ENCODE assay signal across 20 cellular contexts in the genomic region with DNA sequence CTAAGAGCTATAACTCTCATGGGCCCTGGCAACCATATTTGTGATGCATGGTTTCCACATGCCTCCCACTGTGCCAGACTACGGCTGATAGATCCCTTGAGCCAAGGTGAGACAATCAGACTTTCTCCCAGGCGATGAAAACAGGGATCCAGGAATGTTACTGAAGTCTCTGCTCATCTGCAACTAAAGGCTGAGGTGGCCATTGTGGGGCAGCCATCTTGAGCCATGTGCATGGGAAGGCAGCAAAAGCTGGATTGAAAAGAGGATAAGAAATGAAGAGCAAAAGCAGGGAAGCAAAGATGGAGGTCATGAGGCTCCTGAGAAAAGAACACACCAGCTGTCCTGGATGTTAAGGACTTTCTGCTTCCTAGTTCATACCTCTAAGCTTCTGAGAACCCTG. TPM values are rescaled to one million over a fixed set of nuclear protein-coding genes. Genes with fewer than 3 reads are reported as not detected.
DNase-seq lines count a peak whose midpoint lies in the region; ATAC-seq, FAIRE-seq and TF ChIP-seq lines count a peak whose summit lies in the region.
"Had no signal": no experiment of that assay in that cellular context is flagged by ENCODE, and none has a peak within 500 bp of the region (broad histone marks: within the 10 kb centered on the region; RNA-seq: fewer than 3 reads in every experiment).

No MANE protein-coding gene starts in this region.

- intact Hi-C loops in K562 (cut with micrococcal nuclease) = loop anchor here (5.0 kb wide), 2 partner anchors 98 to 152 kb away; no protein-coding TSS in a partner anchor

- TF ChIP-seq CTCF in K562 (IDR thresholded peaks at IDR 0.05 in 2 of 3, conservative IDR thresholded peaks at IDR 0.05 in 1 of 3; ENCODE audit: insufficient read depth in 2 of 3, low read depth in 1 of 3, low read length in 3 of 3) (no peak), smooth muscle cell (IDR thresholded peaks at IDR 0.05; ENCODE audit: borderline replicate concordance, insufficient read depth, poor library complexity, severe bottlenecking) (no peak)

- peak overlapping the region; percentile 52 for H3K4me3 Mint-ChIP-seq in T-helper 2 cell treated with Interferon-gamma antibody and Interleukin-4, amounts not matched to agents 5 μg/mL and 100 μg/mL, for 36 hours
- H3K4me3 Mint-ChIP-seq: CD4-positive, CD25-positive, alpha-beta regulatory T cell; HFFc6 had no signal

- no peak for ATAC-seq in K562
- ATAC-seq in HG03439 (IDR thresholded peaks at IDR 0.05; ENCODE audit: unreplicated experiment) = no peak
- ATAC-seq: A549, PC-3 had no signal

- TF ChIP-seq RAD21 in K562 (CRISPR knock-in tag; conservative IDR thresholded peaks at IDR 0.05 in 1 of 2, IDR thresholded peaks at IDR 0.05 in 1 of 2) = no peak

- H3K4me3 ChIP-seq in K562 (no peak overlapping the region), smooth muscle cell (no peak overlapping the region), MG63 (no peak overlapping the region)
- H3K4me3 ChIP-seq: A549, GM23248, SJSA1 had no signal

- H3K4me2 ChIP-seq in K562 (ENCODE audit: insufficient read depth, low read length) = peak overlapping the region; percentile 72
- H3K4me2 ChIP-seq in smooth muscle cell = peak overlapping the region; percentile 91
- H3K4me2 ChIP-seq: A549, KMS-11 had no signal

- H3K36me3 Mint-ChIP-seq in T-helper 2 cell treated with Interferon-gamma antibody and Interleukin-4, amounts not matched to agents 5 μg/mL and 100 μg/mL, for 36 hours (ENCODE audit: low read depth) = peaks cover 70% of the 10 kb centered on the region
- H3K36me3 Mint-ChIP-seq: CD4-positive, CD25-positive, alpha-beta regulatory T cell had no signal

- peak overlapping the region in 1 of 2 experiments; percentile 5; a peak in 2 of 4 replicates for H3K9ac ChIP-seq in K562 (ENCODE audit: insufficient read depth in 1 of 2, low read depth in 2 of 2, low read length in 2 of 2)
- no peak overlapping the region for H3K9ac ChIP-seq in smooth muscle cell (ENCODE audit: low read depth)
- H3K9ac ChIP-seq: GM23248, KMS-11 had no signal

- peaks cover 43% of the 10 kb centered on the region for H3K27me3 Mint-ChIP-seq in T-helper 2 cell treated with Interferon-gamma antibody and Interleukin-4, amounts not matched to agents 5 μg/mL and 100 μg/mL, for 36 hours (ENCODE audit: low read depth)

- H2AFZ ChIP-seq in K562 (ENCODE audit: low read depth, low read length) (no peak overlapping the region), smooth muscle cell (ENCODE audit: low read depth) (no peak overlapping the region)
- H2AFZ ChIP-seq: GM23248 had no signal

- H3K4me1 ChIP-seq in K562 (replicated peaks in 1 of 2; ENCODE audit: control insufficient read depth in 2 of 2, insufficient read depth in 2 of 2, low read length in 2 of 2) = peaks cover 10 to 33% of the 10 kb centered on the region in 2 experiments; a peak in 4 of 5 replicates
- peaks cover 63% of the 10 kb centered on the region for H3K4me1 ChIP-seq in smooth muscle cell (ENCODE audit: low read depth)

- H3K79me2 ChIP-seq in K562 (ENCODE audit: control insufficient read depth, insufficient read depth, low read length) (peaks cover 100% of the 10 kb centered on the region), smooth muscle cell (ENCODE audit: low read depth) (peaks cover 98% of the 10 kb centered on the region)

- no peaks in the 10 kb centered on the region for H3K9me3 Mint-ChIP-seq in T-helper 2 cell treated with Interferon-gamma antibody and Interleukin-4, amounts not matched to agents 5 μg/mL and 100 μg/mL, for 36 hours
- H3K9me3 Mint-ChIP-seq: HFFc6 had no signal

- H4K20me1 ChIP-seq in K562 (replicated peaks; ENCODE audit: control insufficient read depth, insufficient read depth, low read length) (0 out of 2 replicates have a peak, but pooled peaks cover 6% of the 10 kb centered on the region), smooth muscle cell (ENCODE audit: low read depth) (peaks cover 100% of the 10 kb centered on the region)

- no peak for DNase-seq in T-helper 2 cell treated with Interferon-gamma antibody and Interleukin-4, amounts not matched to agents 5 μg/mL and 100 μg/mL, for 36 hours (ENCODE audit: low spot score)
- DNase-seq in T-helper 2 cell (no peak), GM19239 (ENCODE audit: insufficient read length, low spot score) (no peak), K562 (ENCODE audit: extremely low read depth in 1 of 4, low spot score in 3 of 4) (no peak), smooth muscle cell (lab: John Stamatoyannopoulos, UW; ENCODE audit: unreplicated experiment) (no peak), MG63 (no peak), NCI-H510A (lab: John Stamatoyannopoulos, UW) (no peak)
- DNase-seq: CD4-positive, CD25-positive, alpha-beta regulatory T cell; DMS79 treated with DMSO at 0.1 percent for 48 hours; GDM1; GM23248; HFFc6; NCI-H1105 treated with DMSO at 0.1 percent for 48 hours; NCI-H187 treated with DMSO at 0.1 percent for 48 hours; NCI-H524 treated with DMSO at 0.1 percent for 48 hours; PC-3 had no signal

- no peaks in the 10 kb centered on the region for H3K27me3 ChIP-seq in K562 (ENCODE audit: control insufficient read depth in 2 of 2, insufficient read depth in 2 of 2, low read length in 2 of 2)
- no peaks in the 10 kb centered on the region for H3K27me3 ChIP-seq in smooth muscle cell (ENCODE audit: low read depth)
- H3K27me3 ChIP-seq in MG63 = peaks cover 8% of the 10 kb centered on the region

- no peak overlapping the region for H3K27ac Mint-ChIP-seq in T-helper 2 cell treated with Interferon-gamma antibody and Interleukin-4, amounts not matched to agents 5 μg/mL and 100 μg/mL, for 36 hours
- H3K27ac Mint-ChIP-seq: CD4-positive, CD25-positive, alpha-beta regulatory T cell; HFFc6 had no signal

- H3K9me3 ChIP-seq in K562 (replicated peaks; ENCODE audit: control insufficient read depth, insufficient read depth, low read depth, low read length) = no peaks in the 10 kb centered on the region
- no peaks in the 10 kb centered on the region for H3K9me3 ChIP-seq in smooth muscle cell (replicated peaks; ENCODE audit: low read depth)
- no peaks in the 10 kb centered on the region for H3K9me3 ChIP-seq in MG63
- H3K9me3 ChIP-seq: A549, SJSA1 had no signal

- H3K9me1 ChIP-seq in K562 (ENCODE audit: control insufficient read depth, insufficient read depth, low read length) = no peaks in the 10 kb centered on the region

- POLR2A ChIA-PET in K562 (lab: Yijun Ruan, JAX) = interaction anchor here (0.8 to 1.2 kb wide), 2 partner anchors 57 to 114 kb away, joined by 3 to 5 read pairs; no protein-coding TSS in a partner anchor

- peaks cover 17% of the 10 kb centered on the region for H3F3A ChIP-seq in smooth muscle cell (ENCODE audit: low read depth)

- peaks cover 56% of the 10 kb centered on the region for H3K4me1 Mint-ChIP-seq in T-helper 2 cell treated with Interferon-gamma antibody and Interleukin-4, amounts not matched to agents 5 μg/mL and 100 μg/mL, for 36 hours (ENCODE audit: low read depth)

- WGBS in K562 (ENCODE audit: insufficient coverage, low coverage, missing lambda C conversion rate) = 96% methylated on average over 2 of the region's 2 CpGs
- WGBS in smooth muscle cell (ENCODE audit: low lambda C conversion rate) = 91% methylated on average over 2 of the region's 2 CpGs

- BruUV-seq in K562 (replicated peaks; lab: Mats Ljungman, UMichigan) = no TSS peak

- CTCF ChIA-PET in K562 (lab: Yijun Ruan, JAX; ENCODE audit: low intra/inter-chr PET ratio) = no interaction called here

- FAIRE-seq in GM19239 (lab: Jason Lieb, UNC) (peak; percentile 8), K562 (lab: Jason Lieb, UNC) (no peak)
- FAIRE-seq: A549 had no signal

- in situ Hi-C loops in K562 (cut with MboI) = loop anchor here (10.0 kb wide), 1 partner anchor 159 kb away; no protein-coding TSS in a partner anchor

- peaks cover 26% of the 10 kb centered on the region for H3K36me3 ChIP-seq in K562 (ENCODE audit: control insufficient read depth, insufficient read depth, low read length)
- no peaks in the 10 kb centered on the region for H3K36me3 ChIP-seq in smooth muscle cell (ENCODE audit: low read depth)
- no peaks in the 10 kb centered on the region for H3K36me3 ChIP-seq in MG63
- H3K36me3 ChIP-seq: SJSA1 had no signal

- TF ChIP-seq POLR2A in K562 (conservative IDR thresholded peaks at IDR 0.05) = no peak

- TF ChIP-seq EP300 in K562 (IDR thresholded peaks at IDR 0.05; ENCODE audit: low read length) = no peak

- H3K27ac ChIP-seq in K562 (ENCODE audit: extremely low read depth, low read depth, low read length) (peak overlapping the region; percentile 19; the same call in 1 of the 3 replicates), smooth muscle cell (ENCODE audit: low read depth) (no peak overlapping the region)
- H3K27ac ChIP-seq: A549, GM23248, KMS-11, SJSA1 had no signal

TF ChIP-seq in K562, 482 proteins besides CTCF, POLR2A, EP300 and RAD21 (continues in another document):
- TF ChIP-seq ETV1 (tag; conservative IDR thresholded peaks at IDR 0.05; ENCODE audit: low read depth) (no peak), YY1 (IDR thresholded peaks at IDR 0.05; ENCODE audit: borderline replicate concordance in 1 of 3, control insufficient read depth in 1 of 3, extremely low read depth in 1 of 3, insufficient read depth in 3 of 3, insufficient read length in 1 of 3, insufficient replicate concordance in 2 of 3, low read depth in 1 of 3, low read length in 2 of 3) (peak in 2 of 3 experiments; percentile 29 to 71), IRF2 (CRISPR knock-in tag; IDR thresholded peaks at IDR 0.05) (no peak), ZNF408 (CRISPR knock-in tag; IDR thresholded peaks at IDR 0.05; ENCODE audit: low read depth) (no peak), ZNF12 (CRISPR knock-in tag; IDR thresholded peaks at IDR 0.05) (no peak)

RNA-seq across cellular contexts. Expression of a gene that starts 5.5 kb away (rescaled TPM):
- 57.3 and 84.8 TPM in 2 replicates for total RNA-seq in K562 (2011; cell fraction: chromatin; rRNA removed; ENCODE audit: low replicate concordance)
- 43.2 and 49.0 TPM in 2 replicates for total RNA-seq in K562 (2011; cell fraction: nucleolus; rRNA removed)
- total RNA-seq in K562 (2011; cell fraction: nucleoplasm; rRNA removed) = 64.0 and 78.9 TPM in 2 replicates
- total RNA-seq in K562 (2014; rRNA removed) = 5.8 and 9.4 TPM in 2 replicates
- 11.0 and 12.7 TPM in 2 replicates for total RNA-seq in K562 (2014; rRNA removed; fragmentation: Illumina TruSeq; extraction: Trizol)
- total RNA-seq in K562 (2015; rRNA removed; fragmentation: Illumina TruSeq; extraction: Trizol) = 3.0 and 3.9 TPM in 2 replicates
- total RNA-seq in K562 (2021) = 11.5 and 13.0 TPM in 2 replicates
- 49.5 and 87.6 TPM in 2 replicates for polyA plus RNA-seq in K562 (2011; rRNA removed)
- 23.6 and 30.2 TPM in 2 replicates for polyA plus RNA-seq in K562 (2011; cell fraction: cytosol; rRNA removed)
- polyA plus RNA-seq in K562 (2011; cell fraction: nucleus; rRNA removed) = 40.3 and 50.5 TPM in 2 replicates
- polyA plus RNA-seq in K562 (2012) = 8.2 and 20.2 TPM in 2 replicates
- 11.4 and 15.0 TPM in 2 replicates for polyA plus RNA-seq in K562 (2014; fragmentation: Illumina TruSeq; extraction: Trizol)
- 1 to 10 TPM; 2.5 to 3.0 TPM for polyA plus RNA-seq in K562 (2014; fragmentation: Nextera tagmentation; extraction: Ambion mirVana)
- 5.3 and 6.7 TPM in 2 replicates for polyA plus RNA-seq in K562 (2014; rRNA removed)
- polyA minus RNA-seq in K562 (2011; rRNA and poly(A)+ RNA removed) = 68.1 and 110 TPM in 2 replicates
- polyA minus RNA-seq in K562 (2011; cell fraction: cytosol; rRNA and poly(A)+ RNA removed) = 30.3 and 62.4 TPM in 2 replicates
- 57.8 and 58.2 TPM in 2 replicates for polyA minus RNA-seq in K562 (2011; cell fraction: nucleus; rRNA and poly(A)+ RNA removed)
- total RNA-seq in smooth muscle cell = 146 TPM in 2 replicates
- 127 and 154 TPM in 2 replicates for polyA plus RNA-seq in smooth muscle cell
- total RNA-seq in MG63 (2014; rRNA removed; shearing (Covaris generic); ENCODE audit: low replicate concordance) = 4.5 and 9.3 TPM in 2 replicates
